1 cellular context compared by ENCODE assay signal in the genomic region with DNA sequence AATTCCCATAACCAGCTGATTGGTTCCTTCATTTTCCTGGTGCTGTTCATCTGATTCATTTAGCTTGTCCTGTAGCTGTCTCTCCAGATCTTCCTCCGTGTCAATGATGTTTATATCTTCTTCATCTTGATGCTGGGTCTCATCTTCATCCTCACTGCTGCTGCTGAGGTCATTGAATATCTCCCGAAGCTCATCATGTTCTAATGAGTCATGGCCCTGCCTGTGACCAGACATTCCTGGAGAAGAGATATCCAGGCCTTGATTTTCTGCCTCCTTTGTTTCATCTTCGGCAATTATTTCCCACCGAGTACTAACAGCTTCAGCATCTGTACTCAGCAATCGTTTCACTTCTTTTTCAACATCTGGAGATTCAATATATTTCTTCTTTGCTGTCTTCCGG.
TF ChIP-seq lines count a peak whose summit lies in the region.

No MANE protein-coding gene starts in this region.

TF ChIP-seq in WTC11, 78 proteins besides CTCF, POLR2A, EP300 and RAD21:
- TF ChIP-seq, protein P1, sequence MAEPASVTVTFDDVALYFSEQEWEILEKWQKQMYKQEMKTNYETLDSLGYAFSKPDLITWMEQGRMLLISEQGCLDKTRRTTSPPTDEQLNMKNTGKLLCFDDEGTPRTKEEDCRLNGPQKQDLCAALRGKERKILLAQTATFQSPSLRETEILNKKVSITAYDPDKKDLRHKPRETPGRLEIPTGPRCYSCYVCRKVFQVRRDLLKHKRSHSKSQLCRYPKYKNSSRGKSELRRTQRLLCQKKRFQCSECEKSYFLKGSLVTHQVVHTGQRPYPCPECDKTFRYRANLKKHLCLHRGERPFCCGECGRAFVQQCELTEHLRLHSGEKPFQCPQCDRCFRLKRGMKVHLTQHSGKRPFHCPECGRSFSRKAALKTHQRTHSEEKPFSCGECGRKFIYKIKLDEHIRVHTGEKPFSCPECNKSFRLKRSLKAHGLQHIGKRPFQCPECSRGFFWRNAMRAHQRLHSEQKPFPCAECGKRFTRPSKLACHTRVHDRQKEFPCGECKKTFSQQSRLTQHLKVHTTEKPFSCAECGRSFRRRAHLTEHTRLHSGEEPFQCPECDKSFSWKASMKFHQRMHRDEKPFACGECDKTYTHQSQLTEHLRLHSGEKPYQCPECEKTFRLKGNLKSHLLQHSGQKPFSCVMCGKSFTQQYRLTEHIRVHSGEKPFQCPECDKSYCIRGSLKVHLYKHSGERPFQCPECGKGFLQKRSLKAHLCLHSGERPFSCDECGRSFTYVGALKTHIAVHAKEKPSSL (CRISPR knock-in tag; conservative IDR thresholded peaks at IDR 0.05) = no peak
- TF ChIP-seq ZSCAN18 (CRISPR knock-in tag; IDR thresholded peaks at IDR 0.05) = no peak
- no peak for TF ChIP-seq ATF1 (CRISPR knock-in tag; IDR thresholded peaks at IDR 0.05)
- TF ChIP-seq MXD4 (CRISPR knock-in tag; IDR thresholded peaks at IDR 0.05; ENCODE audit: borderline replicate concordance) = no peak
- TF ChIP-seq GABPB1 (CRISPR knock-in tag; IDR thresholded peaks at IDR 0.05) = no peak
- no peak for TF ChIP-seq PREB (CRISPR knock-in tag; IDR thresholded peaks at IDR 0.05; ENCODE audit: borderline replicate concordance)
- TF ChIP-seq SOX15 (CRISPR knock-in tag; IDR thresholded peaks at IDR 0.05) = no peak
- no peak for TF ChIP-seq TP53 (CRISPR knock-in tag; IDR thresholded peaks at IDR 0.05)
- no peak for TF ChIP-seq ZNF232 (CRISPR knock-in tag; IDR thresholded peaks at IDR 0.05)
- TF ChIP-seq, protein P2, sequence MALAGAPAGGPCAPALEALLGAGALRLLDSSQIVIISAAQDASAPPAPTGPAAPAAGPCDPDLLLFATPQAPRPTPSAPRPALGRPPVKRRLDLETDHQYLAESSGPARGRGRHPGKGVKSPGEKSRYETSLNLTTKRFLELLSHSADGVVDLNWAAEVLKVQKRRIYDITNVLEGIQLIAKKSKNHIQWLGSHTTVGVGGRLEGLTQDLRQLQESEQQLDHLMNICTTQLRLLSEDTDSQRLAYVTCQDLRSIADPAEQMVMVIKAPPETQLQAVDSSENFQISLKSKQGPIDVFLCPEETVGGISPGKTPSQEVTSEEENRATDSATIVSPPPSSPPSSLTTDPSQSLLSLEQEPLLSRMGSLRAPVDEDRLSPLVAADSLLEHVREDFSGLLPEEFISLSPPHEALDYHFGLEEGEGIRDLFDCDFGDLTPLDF (CRISPR knock-in tag; IDR thresholded peaks at IDR 0.05) = no peak
- TF ChIP-seq HMGXB4 (CRISPR knock-in tag; IDR thresholded peaks at IDR 0.05) = no peak
- TF ChIP-seq ZNF121 (CRISPR knock-in tag; IDR thresholded peaks at IDR 0.05) = no peak
- TF ChIP-seq ZBTB21 (CRISPR knock-in tag; IDR thresholded peaks at IDR 0.05; ENCODE audit: borderline replicate concordance) = no peak
- TF ChIP-seq GRHL2 (CRISPR knock-in tag; IDR thresholded peaks at IDR 0.05; ENCODE audit: insufficient replicate concordance, severe bottlenecking) = no peak
- TF ChIP-seq NR1H2 (CRISPR knock-in tag; IDR thresholded peaks at IDR 0.05) = no peak
- TF ChIP-seq PRRX2 (CRISPR knock-in tag; IDR thresholded peaks at IDR 0.05) = no peak
